In the genomic region with DNA sequence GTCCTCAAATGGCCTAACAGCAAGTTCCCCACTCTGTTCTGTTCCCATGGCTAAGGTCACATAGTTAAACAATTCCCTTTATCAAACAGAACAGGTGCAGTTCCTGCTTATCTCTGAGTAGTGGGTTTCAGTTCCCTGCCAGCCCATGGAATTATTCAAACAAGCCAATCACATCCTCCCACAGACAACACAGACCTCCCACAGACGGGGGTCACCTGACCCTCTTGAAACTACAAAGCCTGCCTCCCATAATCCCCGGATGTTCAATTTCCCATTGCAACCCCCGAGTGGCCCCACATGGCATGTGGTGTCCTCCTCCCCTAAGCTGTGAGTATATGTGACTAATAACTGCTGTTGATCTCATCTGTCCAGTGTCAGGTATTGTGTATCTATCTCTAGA, we compare ENCODE assay signal across 1 cellular context.
TF ChIP-seq lines count a peak whose summit lies in the region.

No MANE protein-coding gene starts in this region.

TF ChIP-seq in K562, 482 proteins besides CTCF, POLR2A, EP300 and RAD21 (continued from another document and continues in another):
- TF ChIP-seq IRF9 (tag; IDR thresholded peaks at IDR 0.05) (no peak), ZFP91 (CRISPR knock-in tag; IDR thresholded peaks at IDR 0.05) (no peak), ZNF592 (IDR thresholded peaks at IDR 0.05) (no peak), ZBTB34 (CRISPR knock-in tag; IDR thresholded peaks at IDR 0.05) (no peak), HLTF (IDR thresholded peaks at IDR 0.05) (no peak), PTRF (tag; IDR thresholded peaks at IDR 0.05) (no peak), MTA3 (IDR thresholded peaks at IDR 0.05; ENCODE audit: borderline replicate concordance) (no peak), CTBP1 (IDR thresholded peaks at IDR 0.05; ENCODE audit: borderline replicate concordance) (peak; percentile 25; the same call in 1 of the 2 replicates), SRSF7 (optimal IDR thresholded peaks at IDR 0.05; ENCODE audit: low read depth, low read length) (no peak), BCOR (IDR thresholded peaks at IDR 0.05) (no peak), FOXK2 (conservative IDR thresholded peaks at IDR 0.05 in 1 of 2, IDR thresholded peaks at IDR 0.05 in 1 of 2; ENCODE audit: low read depth in 2 of 2) (no peak), SOX6 (IDR thresholded peaks at IDR 0.05) (peak; percentile 76), TSC22D4 (tag; IDR thresholded peaks at IDR 0.05) (no peak), CREBBP (IDR thresholded peaks at IDR 0.05; ENCODE audit: low read depth, low read length) (no peak), KAT2B (IDR thresholded peaks at IDR 0.05; ENCODE audit: low read depth, low read length) (no peak), NFE2 (IDR thresholded peaks at IDR 0.05; ENCODE audit: low read depth) (no peak), BDP1 (IDR thresholded peaks at IDR 0.05; ENCODE audit: insufficient read depth, insufficient read length) (no peak), SMAD3 (CRISPR knock-in tag; conservative IDR thresholded peaks at IDR 0.05) (no peak), PREB (CRISPR knock-in tag; IDR thresholded peaks at IDR 0.05) (no peak), STAT5A (IDR thresholded peaks at IDR 0.05; ENCODE audit: borderline replicate concordance, low read length) (no peak), NONO (IDR thresholded peaks at IDR 0.05; ENCODE audit: low read depth in 2 of 2, low read length in 1 of 2) (no peak), ARID1B (IDR thresholded peaks at IDR 0.05) (peak; percentile 67), ZNF311 (CRISPR knock-in tag; IDR thresholded peaks at IDR 0.05) (no peak), SAFB (IDR thresholded peaks at IDR 0.05; ENCODE audit: borderline replicate concordance, low read depth, low read length) (no peak), FOXM1 (IDR thresholded peaks at IDR 0.05; ENCODE audit: low read depth) (peak; percentile 97), FOXM1 (CRISPR knock-in tag; IDR thresholded peaks at IDR 0.05; ENCODE audit: low read depth) (no peak), CSDE1 (IDR thresholded peaks at IDR 0.05) (no peak)
- TF ChIP-seq, protein P1, sequence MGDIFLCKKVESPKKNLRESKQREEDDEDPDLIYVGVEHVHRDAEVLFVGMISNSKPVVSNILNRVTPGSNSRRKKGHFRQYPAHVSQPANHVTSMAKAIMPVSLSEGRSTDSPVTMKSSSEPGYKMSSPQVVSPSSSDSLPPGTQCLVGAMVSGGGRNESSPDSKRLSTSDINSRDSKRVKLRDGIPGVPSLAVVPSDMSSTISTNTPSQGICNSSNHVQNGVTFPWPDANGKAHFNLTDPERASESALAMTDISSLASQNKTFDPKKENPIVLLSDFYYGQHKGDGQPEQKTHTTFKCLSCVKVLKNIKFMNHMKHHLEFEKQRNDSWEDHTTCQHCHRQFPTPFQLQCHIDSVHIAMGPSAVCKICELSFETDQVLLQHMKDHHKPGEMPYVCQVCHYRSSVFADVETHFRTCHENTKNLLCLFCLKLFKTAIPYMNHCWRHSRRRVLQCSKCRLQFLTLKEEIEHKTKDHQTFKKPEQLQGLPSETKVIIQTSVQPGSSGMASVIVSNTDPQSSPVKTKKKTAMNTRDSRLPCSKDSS (IDR thresholded peaks at IDR 0.05; ENCODE audit: low read depth, partially characterized antibody), result no peak
- TF ChIP-seq, protein P2, sequence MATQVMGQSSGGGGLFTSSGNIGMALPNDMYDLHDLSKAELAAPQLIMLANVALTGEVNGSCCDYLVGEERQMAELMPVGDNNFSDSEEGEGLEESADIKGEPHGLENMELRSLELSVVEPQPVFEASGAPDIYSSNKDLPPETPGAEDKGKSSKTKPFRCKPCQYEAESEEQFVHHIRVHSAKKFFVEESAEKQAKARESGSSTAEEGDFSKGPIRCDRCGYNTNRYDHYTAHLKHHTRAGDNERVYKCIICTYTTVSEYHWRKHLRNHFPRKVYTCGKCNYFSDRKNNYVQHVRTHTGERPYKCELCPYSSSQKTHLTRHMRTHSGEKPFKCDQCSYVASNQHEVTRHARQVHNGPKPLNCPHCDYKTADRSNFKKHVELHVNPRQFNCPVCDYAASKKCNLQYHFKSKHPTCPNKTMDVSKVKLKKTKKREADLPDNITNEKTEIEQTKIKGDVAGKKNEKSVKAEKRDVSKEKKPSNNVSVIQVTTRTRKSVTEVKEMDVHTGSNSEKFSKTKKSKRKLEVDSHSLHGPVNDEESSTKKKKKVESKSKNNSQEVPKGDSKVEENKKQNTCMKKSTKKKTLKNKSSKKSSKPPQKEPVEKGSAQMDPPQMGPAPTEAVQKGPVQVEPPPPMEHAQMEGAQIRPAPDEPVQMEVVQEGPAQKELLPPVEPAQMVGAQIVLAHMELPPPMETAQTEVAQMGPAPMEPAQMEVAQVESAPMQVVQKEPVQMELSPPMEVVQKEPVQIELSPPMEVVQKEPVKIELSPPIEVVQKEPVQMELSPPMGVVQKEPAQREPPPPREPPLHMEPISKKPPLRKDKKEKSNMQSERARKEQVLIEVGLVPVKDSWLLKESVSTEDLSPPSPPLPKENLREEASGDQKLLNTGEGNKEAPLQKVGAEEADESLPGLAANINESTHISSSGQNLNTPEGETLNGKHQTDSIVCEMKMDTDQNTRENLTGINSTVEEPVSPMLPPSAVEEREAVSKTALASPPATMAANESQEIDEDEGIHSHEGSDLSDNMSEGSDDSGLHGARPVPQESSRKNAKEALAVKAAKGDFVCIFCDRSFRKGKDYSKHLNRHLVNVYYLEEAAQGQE (CRISPR knock-in tag; IDR thresholded peaks at IDR 0.05; ENCODE audit: low read depth), result no peak
- TF ChIP-seq, protein P3, sequence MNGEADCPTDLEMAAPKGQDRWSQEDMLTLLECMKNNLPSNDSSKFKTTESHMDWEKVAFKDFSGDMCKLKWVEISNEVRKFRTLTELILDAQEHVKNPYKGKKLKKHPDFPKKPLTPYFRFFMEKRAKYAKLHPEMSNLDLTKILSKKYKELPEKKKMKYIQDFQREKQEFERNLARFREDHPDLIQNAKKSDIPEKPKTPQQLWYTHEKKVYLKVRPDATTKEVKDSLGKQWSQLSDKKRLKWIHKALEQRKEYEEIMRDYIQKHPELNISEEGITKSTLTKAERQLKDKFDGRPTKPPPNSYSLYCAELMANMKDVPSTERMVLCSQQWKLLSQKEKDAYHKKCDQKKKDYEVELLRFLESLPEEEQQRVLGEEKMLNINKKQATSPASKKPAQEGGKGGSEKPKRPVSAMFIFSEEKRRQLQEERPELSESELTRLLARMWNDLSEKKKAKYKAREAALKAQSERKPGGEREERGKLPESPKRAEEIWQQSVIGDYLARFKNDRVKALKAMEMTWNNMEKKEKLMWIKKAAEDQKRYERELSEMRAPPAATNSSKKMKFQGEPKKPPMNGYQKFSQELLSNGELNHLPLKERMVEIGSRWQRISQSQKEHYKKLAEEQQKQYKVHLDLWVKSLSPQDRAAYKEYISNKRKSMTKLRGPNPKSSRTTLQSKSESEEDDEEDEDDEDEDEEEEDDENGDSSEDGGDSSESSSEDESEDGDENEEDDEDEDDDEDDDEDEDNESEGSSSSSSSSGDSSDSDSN (IDR thresholded peaks at IDR 0.05; ENCODE audit: borderline replicate concordance in 1 of 2, low read depth in 2 of 2, low read length in 2 of 2), result no peak
- TF ChIP-seq, protein P4, sequence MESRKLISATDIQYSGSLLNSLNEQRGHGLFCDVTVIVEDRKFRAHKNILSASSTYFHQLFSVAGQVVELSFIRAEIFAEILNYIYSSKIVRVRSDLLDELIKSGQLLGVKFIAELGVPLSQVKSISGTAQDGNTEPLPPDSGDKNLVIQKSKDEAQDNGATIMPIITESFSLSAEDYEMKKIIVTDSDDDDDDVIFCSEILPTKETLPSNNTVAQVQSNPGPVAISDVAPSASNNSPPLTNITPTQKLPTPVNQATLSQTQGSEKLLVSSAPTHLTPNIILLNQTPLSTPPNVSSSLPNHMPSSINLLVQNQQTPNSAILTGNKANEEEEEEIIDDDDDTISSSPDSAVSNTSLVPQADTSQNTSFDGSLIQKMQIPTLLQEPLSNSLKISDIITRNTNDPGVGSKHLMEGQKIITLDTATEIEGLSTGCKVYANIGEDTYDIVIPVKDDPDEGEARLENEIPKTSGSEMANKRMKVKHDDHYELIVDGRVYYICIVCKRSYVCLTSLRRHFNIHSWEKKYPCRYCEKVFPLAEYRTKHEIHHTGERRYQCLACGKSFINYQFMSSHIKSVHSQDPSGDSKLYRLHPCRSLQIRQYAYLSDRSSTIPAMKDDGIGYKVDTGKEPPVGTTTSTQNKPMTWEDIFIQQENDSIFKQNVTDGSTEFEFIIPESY (CRISPR knock-in tag; IDR thresholded peaks at IDR 0.05), result no peak
- TF ChIP-seq, protein P5, sequence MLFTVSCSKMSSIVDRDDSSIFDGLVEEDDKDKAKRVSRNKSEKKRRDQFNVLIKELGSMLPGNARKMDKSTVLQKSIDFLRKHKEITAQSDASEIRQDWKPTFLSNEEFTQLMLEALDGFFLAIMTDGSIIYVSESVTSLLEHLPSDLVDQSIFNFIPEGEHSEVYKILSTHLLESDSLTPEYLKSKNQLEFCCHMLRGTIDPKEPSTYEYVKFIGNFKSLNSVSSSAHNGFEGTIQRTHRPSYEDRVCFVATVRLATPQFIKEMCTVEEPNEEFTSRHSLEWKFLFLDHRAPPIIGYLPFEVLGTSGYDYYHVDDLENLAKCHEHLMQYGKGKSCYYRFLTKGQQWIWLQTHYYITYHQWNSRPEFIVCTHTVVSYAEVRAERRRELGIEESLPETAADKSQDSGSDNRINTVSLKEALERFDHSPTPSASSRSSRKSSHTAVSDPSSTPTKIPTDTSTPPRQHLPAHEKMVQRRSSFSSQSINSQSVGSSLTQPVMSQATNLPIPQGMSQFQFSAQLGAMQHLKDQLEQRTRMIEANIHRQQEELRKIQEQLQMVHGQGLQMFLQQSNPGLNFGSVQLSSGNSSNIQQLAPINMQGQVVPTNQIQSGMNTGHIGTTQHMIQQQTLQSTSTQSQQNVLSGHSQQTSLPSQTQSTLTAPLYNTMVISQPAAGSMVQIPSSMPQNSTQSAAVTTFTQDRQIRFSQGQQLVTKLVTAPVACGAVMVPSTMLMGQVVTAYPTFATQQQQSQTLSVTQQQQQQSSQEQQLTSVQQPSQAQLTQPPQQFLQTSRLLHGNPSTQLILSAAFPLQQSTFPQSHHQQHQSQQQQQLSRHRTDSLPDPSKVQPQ (CRISPR knock-in tag; IDR thresholded peaks at IDR 0.05; ENCODE audit: borderline replicate concordance), result no peak
